1 cellular context compared by ENCODE assay signal in genomic region chr1:2555634-2556276, GRCh38.
A peak's percentile ranks its signal among the peaks of the same experiment; 100 is the strongest.
TF ChIP-seq lines count a peak whose summit lies in the region.

No MANE protein-coding gene starts in this region.

TF ChIP-seq in HepG2, 621 proteins besides CTCF, POLR2A, EP300 and RAD21 (continued from another document):
- TF ChIP-seq AHDC1 (CRISPR knock-in tag; IDR thresholded peaks at IDR 0.05; ENCODE audit: borderline replicate concordance) (no peak; the same call in 1 of the 2 replicates), USF2 (IDR thresholded peaks at IDR 0.05; ENCODE audit: low read depth, low read length) (peak; percentile 92), USF2 (CRISPR knock-in tag; IDR thresholded peaks at IDR 0.05; ENCODE audit: borderline replicate concordance) (peak; percentile 76; the same call in 1 of the 2 replicates), ATF1 (CRISPR knock-in tag; IDR thresholded peaks at IDR 0.05) (no peak), ZKSCAN5 (CRISPR knock-in tag; IDR thresholded peaks at IDR 0.05) (0 out of 2 replicates have a peak, but pooled peaks have one; percentile 51), MTA3 (CRISPR knock-in tag; IDR thresholded peaks at IDR 0.05) (no peak), ZFP41 (CRISPR knock-in tag; IDR thresholded peaks at IDR 0.05; ENCODE audit: borderline replicate concordance) (peak; percentile 47; the same call in 1 of the 2 replicates), NR3C1 (CRISPR knock-in tag; IDR thresholded peaks at IDR 0.05) (no peak)
